ENCODE assay signal across 8 cellular contexts in the genomic region with DNA sequence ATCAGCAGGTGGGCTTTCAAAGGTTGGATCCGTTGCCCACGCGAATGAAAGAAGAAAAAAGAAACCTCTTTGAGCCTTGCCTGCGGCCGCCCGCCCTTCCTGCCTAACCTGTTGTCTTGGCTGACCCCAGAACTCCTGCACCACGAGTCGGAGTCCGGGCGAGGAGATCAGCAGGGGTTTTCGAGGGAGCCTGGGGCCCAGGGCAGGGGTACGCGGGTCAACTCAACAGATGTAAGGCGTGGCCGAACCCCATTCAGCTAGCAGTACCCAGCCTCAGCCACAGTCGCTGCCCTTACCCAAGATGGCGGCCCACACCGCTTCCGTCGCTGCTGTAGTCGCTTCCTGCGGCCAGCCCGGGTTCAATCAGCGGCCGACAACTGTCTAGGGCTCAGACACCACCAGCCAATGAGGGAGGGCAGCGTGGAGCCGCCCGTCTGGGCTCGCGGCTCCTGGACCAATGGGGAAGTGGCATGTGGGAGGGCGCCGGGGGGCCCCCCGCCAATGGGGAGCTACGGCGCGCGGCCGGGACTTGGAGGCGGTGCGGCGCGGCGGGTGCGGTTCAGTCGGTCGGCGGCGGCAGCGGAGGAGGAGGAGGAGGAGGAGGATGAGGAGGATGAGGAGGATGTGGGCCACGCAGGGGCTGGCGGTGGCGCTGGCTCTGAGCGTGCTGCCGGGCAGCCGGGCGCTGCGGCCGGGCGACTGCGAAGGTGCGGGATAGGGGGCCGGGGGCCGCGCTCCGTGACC. TPM values are rescaled to one million over a fixed set of nuclear protein-coding genes. Genes with fewer than 3 reads are reported as not detected.
DNase-seq lines count a peak whose midpoint lies in the region; ATAC-seq and TF ChIP-seq lines count a peak whose summit lies in the region.

MANF (plus strand) TSS at position 562 of the 744 bp plus-strand sequence; CDS start at position 614, 52 bp downstream.

- TF ChIP-seq CTCF in GM06990 (IDR thresholded peaks at IDR 0.05; ENCODE audit: insufficient read depth, low read length, poor library complexity, severe bottlenecking) (no peak), SK-N-SH (IDR thresholded peaks at IDR 0.05) (no peak), gastroesophageal sphincter (IDR thresholded peaks at IDR 0.05) (peak in 3 of 4 experiments; percentile 29 to 55 (median 44))

- H3K4me3 ChIP-seq in GM06990 (replicated peaks; ENCODE audit: low read depth, low read length), result peak within 1 kb of the TSS; percentile 90
- peak within 1 kb of the TSS; percentile 84 to 98 for H3K4me3 ChIP-seq in SK-N-SH (ENCODE audit: low read depth in 2 of 2, low read length in 1 of 2)
- peak within 1 kb of the TSS; percentile 59 to 82 for H3K4me3 ChIP-seq in gastroesophageal sphincter

- H3F3A ChIP-seq in SK-N-SH (replicated peaks; ENCODE audit: insufficient read depth), result peaks cover 28% of the 10 kb centered on the region

- H2AFZ ChIP-seq in SK-N-SH (ENCODE audit: low read depth), result peak within 1 kb of the TSS; percentile 94

- H3K4me1 ChIP-seq in SK-N-SH (ENCODE audit: control insufficient read depth in 1 of 2, insufficient read depth in 2 of 2, low read depth in 1 of 2, low read length in 1 of 2), result peaks cover 21 to 40% of the 10 kb centered on the region in 2 experiments
- peaks cover 0 to 52% (median 18%) of the 10 kb centered on the region in 3 donors for H3K4me1 ChIP-seq in gastroesophageal sphincter

- DNase-seq in GM06990 (ENCODE audit: extremely low read depth, insufficient read length) (peak; percentile 99), NCI-H1048 (lab: John Stamatoyannopoulos, UW) (peak; percentile 95), SK-N-SH (peak; percentile 100), non-pigmented ciliary epithelial cell (ENCODE audit: low read depth) (peak; percentile 91), superior temporal gyrus (ENCODE audit: extremely low spot score) (peak; percentile 97)
- peak; percentile 98 for DNase-seq in activated naive CD4-positive, alpha-beta T cell treated with anti-CD3 and anti-CD28 coated beads, Interleukin-2, amount 50 U/mL, for 16 hours

- peak within 1 kb of the TSS; percentile 71 to 93 for H3K27ac ChIP-seq in SK-N-SH (ENCODE audit: low read depth in 2 of 2, low read length in 1 of 2)
- peak within 1 kb of the TSS; percentile 82 to 95 (median 92) for H3K27ac ChIP-seq in gastroesophageal sphincter

- H3K36me3 ChIP-seq in GM06990 (ENCODE audit: control insufficient read depth, insufficient read depth, low read length) (peaks cover 18% of the 10 kb centered on the region), SK-N-SH (replicated peaks in 1 of 2; ENCODE audit: control insufficient read depth in 1 of 2, insufficient read depth in 2 of 2, low read length in 1 of 2) (peaks cover 16 to 23% of the 10 kb centered on the region in 2 experiments), gastroesophageal sphincter (peaks cover 0 to 40% of the 10 kb centered on the region in 2 donors)

- WGBS in SK-N-SH (ENCODE audit: low lambda C conversion rate), result 0% methylated on average over 22 of the region's 65 CpGs
- WGBS in gastroesophageal sphincter (ENCODE audit: low coverage in 1 of 2), 2 donors, result 0% methylated on average over 3 of the region's 65 CpGs; no CpG with 5 or more reads in 1 of the 2 donors

- CTCF ChIA-PET in SK-N-SH (lab: Yijun Ruan, JAX), result interaction anchor here (0.7 to 2.7 kb wide), 7 partner anchors 12 to 768 kb away, joined by 3 to 27 read pairs (median 4); partner anchors contain the start of gene MAPKAPK3

- H3K27me3 ChIP-seq in GM06990 (replicated peaks; ENCODE audit: control insufficient read depth, insufficient read depth, low read length) (no peaks in the 10 kb centered on the region), SK-N-SH (ENCODE audit: insufficient read depth) (no peaks in the 10 kb centered on the region), gastroesophageal sphincter (no peaks in the 10 kb centered on the region)

- H3K4me2 ChIP-seq in SK-N-SH, result peak within 1 kb of the TSS; percentile 91

- no peak for TF ChIP-seq RAD21 in SK-N-SH (IDR thresholded peaks at IDR 0.05; ENCODE audit: low read length)

- TF ChIP-seq EP300 in SK-N-SH (IDR thresholded peaks at IDR 0.05; ENCODE audit: borderline replicate concordance in 1 of 2, low read depth in 1 of 2, low read length in 1 of 2) (peak in 1 of 2 experiments; percentile 9; a peak in 1 of 4 replicates), gastroesophageal sphincter (IDR thresholded peaks at IDR 0.05) (no peak)

- POLR2A ChIA-PET in SK-N-SH (lab: Yijun Ruan, JAX), result interaction anchor here (0.5 to 2.4 kb wide), 13 partner anchors 10 to 994 kb away, joined by 3 to 12 read pairs (median 3); partner anchors contain the start of genes DCAF1, DOCK3, HEMK1 and MAPKAPK3

- H3K9me3 ChIP-seq in SK-N-SH (no peaks in the 10 kb centered on the region), gastroesophageal sphincter (no peaks in the 10 kb centered on the region)

- ATAC-seq in HG02571 (IDR thresholded peaks at IDR 0.05; ENCODE audit: unreplicated experiment) (peak; percentile 95), gastroesophageal sphincter (peak; percentile 100)

- H3K79me2 ChIP-seq in SK-N-SH (ENCODE audit: insufficient read depth), result peaks cover 60% of the 10 kb centered on the region

- TF ChIP-seq POLR2A in gastroesophageal sphincter (IDR thresholded peaks at IDR 0.05), result peak; percentile 89 to 94

- peaks cover 10% of the 10 kb centered on the region for H4K20me1 ChIP-seq in SK-N-SH (ENCODE audit: insufficient read depth)

- peak within 1 kb of the TSS; percentile 94 for H3K9ac ChIP-seq in SK-N-SH

- no peaks in the 10 kb centered on the region for H3K9me2 ChIP-seq in SK-N-SH

TF ChIP-seq in SK-N-SH, 30 proteins besides CTCF, POLR2A, EP300 and RAD21 (continues in another document):
- no peak for TF ChIP-seq NRF1 (IDR thresholded peaks at IDR 0.05; ENCODE audit: low read depth, low read length)
- no peak for TF ChIP-seq SMC3 (IDR thresholded peaks at IDR 0.05; ENCODE audit: low read depth, low read length)
- no peak for TF ChIP-seq ZBTB33 (IDR thresholded peaks at IDR 0.05; ENCODE audit: borderline replicate concordance, low read depth)
- no peak for TF ChIP-seq TCF12 (IDR thresholded peaks at IDR 0.05)
- no peak for TF ChIP-seq RXRA (IDR thresholded peaks at IDR 0.05; ENCODE audit: borderline replicate concordance, low read depth)
- no peak for TF ChIP-seq FOXJ3 (CRISPR knock-in tag; IDR thresholded peaks at IDR 0.05)
- TF ChIP-seq POLR2AphosphoS5 (IDR thresholded peaks at IDR 0.05; ENCODE audit: low read depth, low read length), result peak; percentile 80
- TF ChIP-seq TAF1 (IDR thresholded peaks at IDR 0.05; ENCODE audit: borderline replicate concordance, low read depth, low read length), result peak; percentile 79; the same call in 1 of the 2 replicates
- TF ChIP-seq NFIC (IDR thresholded peaks at IDR 0.05; ENCODE audit: borderline replicate concordance), result no peak
- no peak for TF ChIP-seq EZH2phosphoT487 (IDR thresholded peaks at IDR 0.05; ENCODE audit: borderline replicate concordance, low read depth)
- TF ChIP-seq FOSL2 (IDR thresholded peaks at IDR 0.05; ENCODE audit: borderline replicate concordance, low read depth), result no peak
- TF ChIP-seq SIN3A (IDR thresholded peaks at IDR 0.05; ENCODE audit: borderline replicate concordance, low read depth, low read length), result peak; percentile 14; the same call in 1 of the 2 replicates
- TF ChIP-seq TEAD4 (IDR thresholded peaks at IDR 0.05; ENCODE audit: borderline replicate concordance, insufficient read depth), result no peak
- TF ChIP-seq RFX5 (IDR thresholded peaks at IDR 0.05; ENCODE audit: low read length), result peak; percentile 83
- TF ChIP-seq, protein P1, sequence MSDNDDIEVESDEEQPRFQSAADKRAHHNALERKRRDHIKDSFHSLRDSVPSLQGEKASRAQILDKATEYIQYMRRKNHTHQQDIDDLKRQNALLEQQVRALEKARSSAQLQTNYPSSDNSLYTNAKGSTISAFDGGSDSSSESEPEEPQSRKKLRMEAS (IDR thresholded peaks at IDR 0.05; ENCODE audit: low read depth), result peak; percentile 79
- TF ChIP-seq FOXM1 (IDR thresholded peaks at IDR 0.05; ENCODE audit: low read depth), result no peak; the same call in 1 of the 2 replicates
- peak; percentile 69; the same call in 1 of the 2 replicates for TF ChIP-seq MXI1 (IDR thresholded peaks at IDR 0.05; ENCODE audit: low read depth, low read length)
- TF ChIP-seq JUND (IDR thresholded peaks at IDR 0.05), result no peak
- TF ChIP-seq, protein P2, sequence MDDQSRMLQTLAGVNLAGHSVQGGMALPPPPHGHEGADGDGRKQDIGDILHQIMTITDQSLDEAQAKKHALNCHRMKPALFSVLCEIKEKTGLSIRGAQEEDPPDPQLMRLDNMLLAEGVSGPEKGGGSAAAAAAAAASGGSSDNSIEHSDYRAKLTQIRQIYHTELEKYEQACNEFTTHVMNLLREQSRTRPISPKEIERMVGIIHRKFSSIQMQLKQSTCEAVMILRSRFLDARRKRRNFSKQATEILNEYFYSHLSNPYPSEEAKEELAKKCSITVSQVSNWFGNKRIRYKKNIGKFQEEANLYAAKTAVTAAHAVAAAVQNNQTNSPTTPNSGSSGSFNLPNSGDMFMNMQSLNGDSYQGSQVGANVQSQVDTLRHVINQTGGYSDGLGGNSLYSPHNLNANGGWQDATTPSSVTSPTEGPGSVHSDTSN (IDR thresholded peaks at IDR 0.05), result peak; percentile 47; the same call in 1 of the 2 replicates
- no peak for TF ChIP-seq MEF2A (IDR thresholded peaks at IDR 0.05; ENCODE audit: borderline replicate concordance, low read depth)
- TF ChIP-seq ELF1 (IDR thresholded peaks at IDR 0.05), result peak; percentile 70

RNA-seq across cellular contexts. Expression of gene MANF, which starts in this region (rescaled TPM):
- 118 and 121 TPM in 2 replicates for polyA plus RNA-seq in SK-N-SH (2012; rRNA removed)
- polyA plus RNA-seq in SK-N-SH (2012; cell fraction: cytosol; rRNA removed), result 151 and 220 TPM in 2 replicates
- 27.1 and 39.2 TPM in 2 replicates for polyA plus RNA-seq in SK-N-SH (2012; cell fraction: nucleus; rRNA removed)
- total RNA-seq in gastroesophageal sphincter, result 10 to 100 TPM; 13.7 to 38.3 (median 22.8) TPM

Comparison
In these comparisons a context has a peak if more than half of its experiments do, and no peak if none do; other contexts are left out.
1. Peak in every context shown above with its lines: DNase-seq, ATAC-seq, H3K4me3 ChIP-seq and H3K27ac ChIP-seq.
2. CTCF ChIP-seq: peak in gastroesophageal sphincter (3 of 4); none in GM06990 (single experiment) and SK-N-SH (single experiment).